Comparison of ENCODE assay signal across 10 cellular contexts in the genomic region with DNA sequence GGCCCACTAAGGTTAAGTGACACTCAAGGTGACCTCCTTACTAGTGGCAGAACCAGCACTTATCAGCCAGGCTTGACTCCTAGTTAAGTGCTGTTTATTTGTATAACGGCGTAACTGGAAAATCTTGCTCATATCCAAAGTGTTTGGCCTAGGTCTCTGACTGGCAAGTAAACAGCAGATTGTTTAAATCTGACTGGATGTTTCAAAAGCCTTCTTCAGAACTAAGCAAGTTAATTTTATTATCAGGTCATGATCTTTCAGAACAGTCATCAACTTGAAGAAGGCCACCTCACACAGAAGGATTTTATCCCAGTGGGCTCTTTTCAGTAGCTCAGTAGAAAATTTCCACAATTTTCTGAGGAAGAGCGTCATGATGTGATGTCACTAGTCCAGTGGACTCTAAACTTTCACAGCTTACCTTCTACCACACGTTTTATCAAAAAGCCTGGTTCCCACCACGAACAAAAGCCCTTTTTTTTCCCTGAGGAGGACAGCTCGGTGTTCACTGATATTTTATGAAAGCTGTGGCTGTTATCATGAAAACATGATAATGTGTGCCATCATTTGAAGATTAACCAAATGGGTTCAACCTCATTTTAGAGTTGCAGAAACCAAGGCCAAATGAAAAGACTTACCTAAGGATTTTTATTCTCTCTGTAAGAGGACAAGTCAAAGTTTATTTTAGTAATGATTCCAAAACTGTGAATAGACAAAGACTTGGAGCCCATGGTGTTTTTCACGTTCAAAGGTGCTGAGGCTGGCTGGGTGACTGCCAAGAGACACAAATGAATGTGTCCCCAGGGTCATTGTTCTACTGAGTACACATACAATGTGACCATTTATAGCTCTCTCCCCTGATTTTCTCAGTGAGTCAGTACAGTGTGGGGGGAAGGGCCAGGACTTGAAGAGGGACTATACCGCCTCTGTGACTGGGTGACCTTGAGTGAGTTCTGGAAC. TPM values are rescaled to one million over a fixed set of nuclear protein-coding genes. Genes with fewer than 3 reads are reported as not detected.
DNase-seq lines count a peak whose midpoint lies in the region; ATAC-seq and TF ChIP-seq lines count a peak whose summit lies in the region.
"Had no signal": no experiment of that assay in that cellular context is flagged by ENCODE, and none has a peak within 500 bp of the region (broad histone marks: within the 10 kb centered on the region; RNA-seq: fewer than 3 reads in every experiment).

No MANE protein-coding gene starts in this region.

- no peak overlapping the region for H3K4me3 ChIP-seq in AG10803 (ENCODE audit: low read length)
- no peak overlapping the region for H3K4me3 ChIP-seq in colonic mucosa

- H3K9me3 ChIP-seq in colonic mucosa = no peaks in the 10 kb centered on the region
- H3K9me3 ChIP-seq in T-helper 17 cell (ENCODE audit: control insufficient read depth, low read length, poor library complexity, severe bottlenecking) = no peaks in the 10 kb centered on the region

- H3K27ac ChIP-seq in colonic mucosa = peak overlapping the region; percentile 5

- H3K36me3 ChIP-seq in colonic mucosa = no peaks in the 10 kb centered on the region

- H3K27me3 ChIP-seq in colonic mucosa = no peaks in the 10 kb centered on the region

- H3K4me1 ChIP-seq in colonic mucosa = no peaks in the 10 kb centered on the region

- no peak for ATAC-seq in GM19452 (IDR thresholded peaks at IDR 0.05; ENCODE audit: unreplicated experiment)
- ATAC-seq in HG02981 (IDR thresholded peaks at IDR 0.05; ENCODE audit: unreplicated experiment) = no peak
- ATAC-seq in T-helper 17 cell = no peak

- no peak overlapping the region for H3K4me3 Mint-ChIP-seq in T-helper 17 cell

- H3K36me3 Mint-ChIP-seq in T-helper 17 cell (ENCODE audit: low read depth) = peaks cover 7% of the 10 kb centered on the region

- TF ChIP-seq CTCF in AG10803 (conservative IDR thresholded peaks at IDR 0.05; ENCODE audit: low read length) (no peak), colonic mucosa (IDR thresholded peaks at IDR 0.05) (no peak)

- no peak overlapping the region for H3K9ac ChIP-seq in colonic mucosa (ENCODE audit: low read depth in 2 of 2, low read length in 2 of 2)

- no peak overlapping the region for H3K27ac Mint-ChIP-seq in T-helper 17 cell

- peaks cover 60% of the 10 kb centered on the region for H3K27me3 Mint-ChIP-seq in T-helper 17 cell

- DNase-seq in AG10803 (ENCODE audit: low read depth) (peak; percentile 53), NCI-H2081 treated with DMSO at 0.1 percent for 48 hours (lab: John Stamatoyannopoulos, UW) (peak; percentile 94), colonic mucosa (peak; percentile 77), medulla oblongata (ENCODE audit: extremely low spot score) (peak; percentile 87), T-helper 17 cell (no peak)
- no peak for DNase-seq in effector CD4-positive, alpha-beta T cell
- DNase-seq: DND-41, MV-4-11 had no signal

- intact Hi-C loops in colonic mucosa (cut with DNase I) = no loop called here

- no peaks in the 10 kb centered on the region for H3K4me1 Mint-ChIP-seq in T-helper 17 cell

RNA-seq across cellular contexts. Expression of a gene that starts 9.1 kb away (rescaled TPM):
- total RNA-seq in colonic mucosa (1 to 10 TPM; 1.2 to 3.1 TPM), T-helper 17 cell (under 1 TPM in 1 of 2 donors, not detected in 1; 0.07 TPM)

Comparison
In these comparisons a context has a peak if more than half of its experiments do, and no peak if none do; other contexts are left out.
1. DNase-seq: peak in AG10803 (single experiment), NCI-H2081 treated with DMSO at 0.1 percent for 48 hours (single experiment), colonic mucosa (single experiment) and medulla oblongata (single experiment); none in effector CD4-positive, alpha-beta T cell (single experiment) and T-helper 17 cell (0 of 3).